1 cellular context compared by ENCODE assay signal in the genomic region with DNA sequence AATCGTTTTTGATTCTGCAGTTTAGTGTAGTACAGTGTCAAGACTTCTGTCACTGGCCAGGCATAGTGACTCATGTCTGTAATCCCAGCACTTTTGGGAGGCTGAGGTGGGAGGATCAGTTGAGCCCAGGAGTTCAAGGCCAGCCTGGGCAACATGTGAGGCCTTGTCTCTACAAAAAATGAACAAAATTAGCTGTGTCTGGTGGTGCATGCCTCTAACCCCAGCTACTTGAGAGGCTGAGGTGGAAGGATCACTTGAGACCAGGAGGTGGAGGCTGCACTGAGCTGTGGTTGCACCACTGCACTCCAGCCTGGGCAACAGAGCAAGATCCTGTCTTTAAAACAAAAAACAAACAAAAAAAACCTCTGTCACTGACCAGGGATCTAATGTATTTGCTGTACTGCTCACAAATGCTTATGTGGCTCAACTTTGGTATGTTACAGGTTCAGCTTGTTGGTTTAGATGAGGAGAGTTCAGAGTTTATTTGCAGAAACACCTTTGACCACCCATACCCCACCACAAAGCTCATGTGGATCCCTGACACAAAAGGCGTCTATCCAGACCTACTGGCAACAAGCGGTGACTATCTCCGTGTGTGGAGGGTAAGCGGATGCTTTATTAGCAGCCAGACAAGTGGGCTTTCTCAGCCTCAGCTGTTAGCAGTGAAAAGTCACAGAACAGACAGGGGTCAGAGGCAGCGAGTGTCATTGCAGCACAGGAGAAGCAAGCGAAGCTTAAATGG.
A peak's percentile ranks its signal among the peaks of the same experiment; 100 is the strongest.
TF ChIP-seq lines count a peak whose summit lies in the region.

No MANE protein-coding gene starts in this region.

TF ChIP-seq in HepG2, 621 proteins besides CTCF, POLR2A, EP300 and RAD21 (continued from another document and continues in another):
- TF ChIP-seq, protein P1, sequence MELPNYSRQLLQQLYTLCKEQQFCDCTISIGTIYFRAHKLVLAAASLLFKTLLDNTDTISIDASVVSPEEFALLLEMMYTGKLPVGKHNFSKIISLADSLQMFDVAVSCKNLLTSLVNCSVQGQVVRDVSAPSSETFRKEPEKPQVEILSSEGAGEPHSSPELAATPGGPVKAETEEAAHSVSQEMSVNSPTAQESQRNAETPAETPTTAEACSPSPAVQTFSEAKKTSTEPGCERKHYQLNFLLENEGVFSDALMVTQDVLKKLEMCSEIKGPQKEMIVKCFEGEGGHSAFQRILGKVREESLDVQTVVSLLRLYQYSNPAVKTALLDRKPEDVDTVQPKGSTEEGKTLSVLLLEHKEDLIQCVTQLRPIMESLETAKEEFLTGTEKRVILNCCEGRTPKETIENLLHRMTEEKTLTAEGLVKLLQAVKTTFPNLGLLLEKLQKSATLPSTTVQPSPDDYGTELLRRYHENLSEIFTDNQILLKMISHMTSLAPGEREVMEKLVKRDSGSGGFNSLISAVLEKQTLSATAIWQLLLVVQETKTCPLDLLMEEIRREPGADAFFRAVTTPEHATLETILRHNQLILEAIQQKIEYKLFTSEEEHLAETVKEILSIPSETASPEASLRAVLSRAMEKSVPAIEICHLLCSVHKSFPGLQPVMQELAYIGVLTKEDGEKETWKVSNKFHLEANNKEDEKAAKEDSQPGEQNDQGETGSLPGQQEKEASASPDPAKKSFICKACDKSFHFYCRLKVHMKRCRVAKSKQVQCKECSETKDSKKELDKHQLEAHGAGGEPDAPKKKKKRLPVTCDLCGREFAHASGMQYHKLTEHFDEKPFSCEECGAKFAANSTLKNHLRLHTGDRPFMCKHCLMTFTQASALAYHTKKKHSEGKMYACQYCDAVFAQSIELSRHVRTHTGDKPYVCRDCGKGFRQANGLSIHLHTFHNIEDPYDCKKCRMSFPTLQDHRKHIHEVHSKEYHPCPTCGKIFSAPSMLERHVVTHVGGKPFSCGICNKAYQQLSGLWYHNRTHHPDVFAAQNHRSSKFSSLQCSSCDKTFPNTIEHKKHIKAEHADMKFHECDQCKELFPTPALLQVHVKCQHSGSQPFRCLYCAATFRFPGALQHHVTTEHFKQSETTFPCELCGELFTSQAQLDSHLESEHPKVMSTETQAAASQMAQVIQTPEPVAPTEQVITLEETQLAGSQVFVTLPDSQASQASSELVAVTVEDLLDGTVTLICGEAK (IDR thresholded peaks at IDR 0.05), result no peak; the same call in 1 of the 2 replicates
- TF ChIP-seq, protein P1 (CRISPR knock-in tag; IDR thresholded peaks at IDR 0.05), result peak; percentile 97
- peak; percentile 97 for TF ChIP-seq POGZ (CRISPR knock-in tag; IDR thresholded peaks at IDR 0.05)
- no peak for TF ChIP-seq ZNF33A (CRISPR knock-in tag; IDR thresholded peaks at IDR 0.05; ENCODE audit: borderline replicate concordance)
- TF ChIP-seq, protein P2, sequence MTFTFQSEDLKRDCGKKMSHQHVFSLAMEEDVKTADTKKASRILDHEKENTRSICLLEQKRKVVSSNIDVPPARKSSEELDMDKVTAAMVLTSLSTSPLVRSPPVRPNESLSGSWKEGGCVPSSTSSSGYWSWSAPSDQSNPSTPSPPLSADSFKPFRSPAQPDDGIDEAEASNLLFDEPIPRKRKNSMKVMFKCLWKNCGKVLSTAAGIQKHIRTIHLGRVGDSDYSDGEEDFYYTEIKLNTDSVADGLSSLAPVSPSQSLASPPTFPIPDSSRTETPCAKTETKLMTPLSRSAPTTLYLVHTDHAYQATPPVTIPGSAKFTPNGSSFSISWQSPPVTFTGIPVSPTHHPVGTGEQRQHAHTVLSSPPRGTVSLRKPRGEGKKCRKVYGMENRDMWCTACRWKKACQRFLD (CRISPR knock-in tag; IDR thresholded peaks at IDR 0.05; ENCODE audit: borderline replicate concordance), result 0 out of 2 replicates have a peak, but pooled peaks have one; percentile 88
- TF ChIP-seq SP140L (CRISPR knock-in tag; IDR thresholded peaks at IDR 0.05; ENCODE audit: borderline replicate concordance), result no peak
- no peak for TF ChIP-seq SUZ12 (IDR thresholded peaks at IDR 0.05; ENCODE audit: low read depth, low read length)
- peak; percentile 94 for TF ChIP-seq FOXA3 (CRISPR knock-in tag; IDR thresholded peaks at IDR 0.05)
- peak; percentile 60 for TF ChIP-seq PHF8 (CRISPR knock-in tag; IDR thresholded peaks at IDR 0.05)
- TF ChIP-seq ZBTB42 (CRISPR knock-in tag; IDR thresholded peaks at IDR 0.05), result peak; percentile 58; the same call in 1 of the 2 replicates
- TF ChIP-seq SMAD1 (CRISPR knock-in tag; IDR thresholded peaks at IDR 0.05; ENCODE audit: borderline replicate concordance, low read depth), result peak; percentile 32; the same call in 1 of the 2 replicates
- TF ChIP-seq PPARG (CRISPR knock-in tag; conservative IDR thresholded peaks at IDR 0.05), result peak; percentile 72
- peak; percentile 70 for TF ChIP-seq ZNF883 (CRISPR knock-in tag; IDR thresholded peaks at IDR 0.05; ENCODE audit: not compliant biosample characterization)
- peak; percentile 83 for TF ChIP-seq MXD4 (CRISPR knock-in tag; IDR thresholded peaks at IDR 0.05)
- peak; percentile 87 for TF ChIP-seq FOXP1 (IDR thresholded peaks at IDR 0.05)
- TF ChIP-seq FOXP1 (CRISPR knock-in tag; IDR thresholded peaks at IDR 0.05), result peak; percentile 92
- TF ChIP-seq ZNF44 (CRISPR knock-in tag; IDR thresholded peaks at IDR 0.05), result 0 out of 2 replicates have a peak, but pooled peaks have one; percentile 50
- TF ChIP-seq ZBTB3 (CRISPR knock-in tag; IDR thresholded peaks at IDR 0.05; ENCODE audit: borderline replicate concordance, low read depth), result peak; percentile 95
- TF ChIP-seq MYC (CRISPR knock-in tag; IDR thresholded peaks at IDR 0.05; ENCODE audit: borderline replicate concordance), result peak; percentile 43; the same call in 1 of the 2 replicates
- no peak for TF ChIP-seq ZC3H4 (CRISPR knock-in tag; IDR thresholded peaks at IDR 0.05; ENCODE audit: borderline replicate concordance)
- no peak for TF ChIP-seq SOX6 (IDR thresholded peaks at IDR 0.05)
- TF ChIP-seq SOX6 (CRISPR knock-in tag; IDR thresholded peaks at IDR 0.05), result peak; percentile 94
- TF ChIP-seq, protein P3, sequence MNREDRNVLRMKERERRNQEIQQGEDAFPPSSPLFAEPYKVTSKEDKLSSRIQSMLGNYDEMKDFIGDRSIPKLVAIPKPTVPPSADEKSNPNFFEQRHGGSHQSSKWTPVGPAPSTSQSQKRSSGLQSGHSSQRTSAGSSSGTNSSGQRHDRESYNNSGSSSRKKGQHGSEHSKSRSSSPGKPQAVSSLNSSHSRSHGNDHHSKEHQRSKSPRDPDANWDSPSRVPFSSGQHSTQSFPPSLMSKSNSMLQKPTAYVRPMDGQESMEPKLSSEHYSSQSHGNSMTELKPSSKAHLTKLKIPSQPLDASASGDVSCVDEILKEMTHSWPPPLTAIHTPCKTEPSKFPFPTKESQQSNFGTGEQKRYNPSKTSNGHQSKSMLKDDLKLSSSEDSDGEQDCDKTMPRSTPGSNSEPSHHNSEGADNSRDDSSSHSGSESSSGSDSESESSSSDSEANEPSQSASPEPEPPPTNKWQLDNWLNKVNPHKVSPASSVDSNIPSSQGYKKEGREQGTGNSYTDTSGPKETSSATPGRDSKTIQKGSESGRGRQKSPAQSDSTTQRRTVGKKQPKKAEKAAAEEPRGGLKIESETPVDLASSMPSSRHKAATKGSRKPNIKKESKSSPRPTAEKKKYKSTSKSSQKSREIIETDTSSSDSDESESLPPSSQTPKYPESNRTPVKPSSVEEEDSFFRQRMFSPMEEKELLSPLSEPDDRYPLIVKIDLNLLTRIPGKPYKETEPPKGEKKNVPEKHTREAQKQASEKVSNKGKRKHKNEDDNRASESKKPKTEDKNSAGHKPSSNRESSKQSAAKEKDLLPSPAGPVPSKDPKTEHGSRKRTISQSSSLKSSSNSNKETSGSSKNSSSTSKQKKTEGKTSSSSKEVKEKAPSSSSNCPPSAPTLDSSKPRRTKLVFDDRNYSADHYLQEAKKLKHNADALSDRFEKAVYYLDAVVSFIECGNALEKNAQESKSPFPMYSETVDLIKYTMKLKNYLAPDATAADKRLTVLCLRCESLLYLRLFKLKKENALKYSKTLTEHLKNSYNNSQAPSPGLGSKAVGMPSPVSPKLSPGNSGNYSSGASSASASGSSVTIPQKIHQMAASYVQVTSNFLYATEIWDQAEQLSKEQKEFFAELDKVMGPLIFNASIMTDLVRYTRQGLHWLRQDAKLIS (CRISPR knock-in tag; IDR thresholded peaks at IDR 0.05), result peak; percentile 55; the same call in 1 of the 2 replicates
- TF ChIP-seq, protein P4, sequence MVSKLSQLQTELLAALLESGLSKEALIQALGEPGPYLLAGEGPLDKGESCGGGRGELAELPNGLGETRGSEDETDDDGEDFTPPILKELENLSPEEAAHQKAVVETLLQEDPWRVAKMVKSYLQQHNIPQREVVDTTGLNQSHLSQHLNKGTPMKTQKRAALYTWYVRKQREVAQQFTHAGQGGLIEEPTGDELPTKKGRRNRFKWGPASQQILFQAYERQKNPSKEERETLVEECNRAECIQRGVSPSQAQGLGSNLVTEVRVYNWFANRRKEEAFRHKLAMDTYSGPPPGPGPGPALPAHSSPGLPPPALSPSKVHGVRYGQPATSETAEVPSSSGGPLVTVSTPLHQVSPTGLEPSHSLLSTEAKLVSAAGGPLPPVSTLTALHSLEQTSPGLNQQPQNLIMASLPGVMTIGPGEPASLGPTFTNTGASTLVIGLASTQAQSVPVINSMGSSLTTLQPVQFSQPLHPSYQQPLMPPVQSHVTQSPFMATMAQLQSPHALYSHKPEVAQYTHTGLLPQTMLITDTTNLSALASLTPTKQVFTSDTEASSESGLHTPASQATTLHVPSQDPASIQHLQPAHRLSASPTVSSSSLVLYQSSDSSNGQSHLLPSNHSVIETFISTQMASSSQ (IDR thresholded peaks at IDR 0.05; ENCODE audit: low read depth), result peak; percentile 52; the same call in 1 of the 2 replicates
- TF ChIP-seq, protein P4 (CRISPR knock-in tag; IDR thresholded peaks at IDR 0.05; ENCODE audit: borderline replicate concordance), result peak; percentile 84
- peak; percentile 96 for TF ChIP-seq HDAC2 (CRISPR knock-in tag; IDR thresholded peaks at IDR 0.05)
- peak; percentile 45 to 65; a peak in 3 of 4 replicates for TF ChIP-seq MAFK (conservative IDR thresholded peaks at IDR 0.05 in 1 of 2, IDR thresholded peaks at IDR 0.05 in 1 of 2; ENCODE audit: low read length in 2 of 2)
- TF ChIP-seq ZNF367 (CRISPR knock-in tag; IDR thresholded peaks at IDR 0.05; ENCODE audit: borderline replicate concordance), result no peak
- 0 out of 2 replicates have a peak, but pooled peaks have one; percentile 44 for TF ChIP-seq DNMT1 (CRISPR knock-in tag; IDR thresholded peaks at IDR 0.05)
- TF ChIP-seq SSRP1 (CRISPR knock-in tag; IDR thresholded peaks at IDR 0.05), result peak; percentile 95
- TF ChIP-seq NCOA2 (CRISPR knock-in tag; IDR thresholded peaks at IDR 0.05), result peak; percentile 78
- TF ChIP-seq, protein P5, sequence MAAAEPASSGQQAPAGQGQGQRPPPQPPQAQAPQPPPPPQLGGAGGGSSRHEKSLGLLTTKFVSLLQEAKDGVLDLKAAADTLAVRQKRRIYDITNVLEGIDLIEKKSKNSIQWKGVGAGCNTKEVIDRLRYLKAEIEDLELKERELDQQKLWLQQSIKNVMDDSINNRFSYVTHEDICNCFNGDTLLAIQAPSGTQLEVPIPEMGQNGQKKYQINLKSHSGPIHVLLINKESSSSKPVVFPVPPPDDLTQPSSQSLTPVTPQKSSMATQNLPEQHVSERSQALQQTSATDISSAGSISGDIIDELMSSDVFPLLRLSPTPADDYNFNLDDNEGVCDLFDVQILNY (CRISPR knock-in tag; conservative IDR thresholded peaks at IDR 0.05), result no peak
- TF ChIP-seq POLR2AphosphoS5 (IDR thresholded peaks at IDR 0.05; ENCODE audit: low read depth, low read length), result 0 out of 2 replicates have a peak, but pooled peaks have one; percentile 41
- TF ChIP-seq, protein P6, sequence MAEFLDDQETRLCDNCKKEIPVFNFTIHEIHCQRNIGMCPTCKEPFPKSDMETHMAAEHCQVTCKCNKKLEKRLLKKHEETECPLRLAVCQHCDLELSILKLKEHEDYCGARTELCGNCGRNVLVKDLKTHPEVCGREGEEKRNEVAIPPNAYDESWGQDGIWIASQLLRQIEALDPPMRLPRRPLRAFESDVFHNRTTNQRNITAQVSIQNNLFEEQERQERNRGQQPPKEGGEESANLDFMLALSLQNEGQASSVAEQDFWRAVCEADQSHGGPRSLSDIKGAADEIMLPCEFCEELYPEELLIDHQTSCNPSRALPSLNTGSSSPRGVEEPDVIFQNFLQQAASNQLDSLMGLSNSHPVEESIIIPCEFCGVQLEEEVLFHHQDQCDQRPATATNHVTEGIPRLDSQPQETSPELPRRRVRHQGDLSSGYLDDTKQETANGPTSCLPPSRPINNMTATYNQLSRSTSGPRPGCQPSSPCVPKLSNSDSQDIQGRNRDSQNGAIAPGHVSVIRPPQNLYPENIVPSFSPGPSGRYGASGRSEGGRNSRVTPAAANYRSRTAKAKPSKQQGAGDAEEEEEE (CRISPR knock-in tag; IDR thresholded peaks at IDR 0.05; ENCODE audit: borderline replicate concordance), result peak; percentile 48; the same call in 1 of the 2 replicates
- TF ChIP-seq ZNF629 (CRISPR knock-in tag; conservative IDR thresholded peaks at IDR 0.05), result peak; percentile 25; the same call in 1 of the 2 replicates
